ENCODE assay signal across 8 cellular contexts in the genomic region with DNA sequence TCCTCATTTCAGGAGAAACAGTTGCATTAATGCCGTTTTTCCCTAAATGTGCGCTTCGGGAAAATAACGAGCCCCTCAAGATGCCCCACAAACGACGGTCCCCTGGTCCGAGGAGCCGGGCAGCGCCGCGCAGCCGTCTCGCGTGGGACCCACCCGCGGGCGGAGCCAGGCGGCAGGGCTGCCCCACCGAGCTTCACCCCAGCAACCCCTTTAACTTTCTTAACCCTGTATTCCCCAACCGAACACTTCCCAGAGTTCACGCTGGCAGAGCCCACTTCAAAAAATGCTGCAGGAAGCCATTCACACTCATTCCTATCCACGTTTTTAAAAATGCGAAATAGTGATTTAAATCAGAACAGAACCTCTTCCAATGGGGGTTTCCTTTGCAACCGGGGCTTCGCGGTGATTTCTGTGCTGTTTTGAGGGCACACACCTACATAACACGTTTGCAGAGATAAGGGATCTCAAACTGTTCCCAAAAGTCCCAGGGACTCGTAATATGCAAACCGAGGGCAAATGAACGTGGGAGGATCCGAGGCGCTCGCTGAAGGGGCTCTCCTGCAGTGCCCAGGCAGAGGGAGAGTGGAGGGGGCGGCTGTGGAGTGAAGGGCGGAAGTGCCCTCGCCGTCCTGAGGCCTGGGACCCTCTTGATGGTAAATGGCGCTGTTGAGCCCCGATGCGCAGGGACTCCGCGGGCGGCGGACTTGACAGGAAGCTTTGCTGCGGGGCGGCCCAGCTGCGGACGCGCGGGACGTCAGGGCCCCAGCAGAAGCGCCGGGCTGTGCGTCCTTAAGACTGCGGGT.
DNase-seq lines count a peak whose midpoint lies in the region; ATAC-seq and TF ChIP-seq lines count a peak whose summit lies in the region.

No MANE protein-coding gene starts in this region.

- no TSS peak for BruUV-seq in OCI-LY7 (replicated peaks; lab: Mats Ljungman, UMichigan)

- H2AFZ ChIP-seq in OCI-LY7 (ENCODE audit: low read length) = no peak overlapping the region

- H3K4me1 Mint-ChIP-seq in CD14-positive monocyte = peaks cover 12% of the 10 kb centered on the region
- H3K4me1 Mint-ChIP-seq in activated naive CD8-positive, alpha-beta T cell (ENCODE audit: low read depth) = peaks cover 14% of the 10 kb centered on the region

- H3K36me3 Mint-ChIP-seq in CD14-positive monocyte = no peaks in the 10 kb centered on the region
- no peaks in the 10 kb centered on the region for H3K36me3 Mint-ChIP-seq in activated naive CD8-positive, alpha-beta T cell

- H3K79me2 ChIP-seq in OCI-LY7 (ENCODE audit: insufficient read depth, low read depth, low read length) = no peaks in the 10 kb centered on the region

- H3K9me2 ChIP-seq in OCI-LY7 (ENCODE audit: insufficient read depth, low read length) = no peaks in the 10 kb centered on the region

- H3K36me3 ChIP-seq in OCI-LY7 (ENCODE audit: insufficient read depth, low read length) = no peaks in the 10 kb centered on the region

- CTCF ChIA-PET in OCI-LY7 (lab: Charles Lee; ENCODE audit: unreplicated experiment) = no interaction called here

- no peaks in the 10 kb centered on the region for H3K9me3 ChIP-seq in OCI-LY7 (ENCODE audit: low read length)

- intact Hi-C loops in CD14-positive monocyte (cut with micrococcal nuclease) = no loop called here
- intact Hi-C loops in OCI-LY7 (cut with micrococcal nuclease; ENCODE audit: unreplicated experiment) = no loop called here
- intact Hi-C loops in left ventricle myocardium superior (cut with micrococcal nuclease) = no loop called here

- H3K4me1 ChIP-seq in OCI-LY7 (ENCODE audit: insufficient read depth, low read length, poor library complexity, severe bottlenecking) = no peaks in the 10 kb centered on the region

- no peak overlapping the region for H3K4me3 ChIP-seq in OCI-LY7 (ENCODE audit: low read depth, low read length, poor library complexity, severe bottlenecking)

- ATAC-seq in GM19043 (IDR thresholded peaks at IDR 0.05; ENCODE audit: low read depth, unreplicated experiment) = peak; percentile 94
- peak; percentile 93 for ATAC-seq in HG03108 (IDR thresholded peaks at IDR 0.05; ENCODE audit: unreplicated experiment)
- ATAC-seq in left ventricle myocardium superior = peak; percentile 87

- POLR2A ChIA-PET in OCI-LY7 (lab: Charles Lee) = interaction anchor here (0.6 kb wide), 2 partner anchors 62 to 98 kb away, joined by 3 to 4 read pairs; no protein-coding TSS in a partner anchor

- H3K4me2 ChIP-seq in OCI-LY7 (ENCODE audit: low read length) = peak overlapping the region; percentile 42; the same call in 1 of the 2 replicates

- H3K27me3 Mint-ChIP-seq in CD14-positive monocyte (ENCODE audit: low read depth in 3 of 3) = peaks cover 19 to 37% (median 35%) of the 10 kb centered on the region in 3 donors
- H3K27me3 Mint-ChIP-seq in activated naive CD8-positive, alpha-beta T cell = peaks cover 22% of the 10 kb centered on the region

- TF ChIP-seq CTCF in CD14-positive monocyte (IDR thresholded peaks at IDR 0.05) (no peak), OCI-LY7 (conservative IDR thresholded peaks at IDR 0.05; ENCODE audit: low read length) (no peak)

- peak overlapping the region in 1 of 7 donors; percentile 32 for H3K27ac Mint-ChIP-seq in CD14-positive monocyte
- no peak overlapping the region for H3K27ac Mint-ChIP-seq in activated naive CD8-positive, alpha-beta T cell

- H4K20me1 ChIP-seq in OCI-LY7 (ENCODE audit: insufficient read depth, low read length) = no peaks in the 10 kb centered on the region

- H3K9me3 Mint-ChIP-seq in CD14-positive monocyte = no peaks in the 10 kb centered on the region
- no peaks in the 10 kb centered on the region for H3K9me3 Mint-ChIP-seq in activated naive CD8-positive, alpha-beta T cell (ENCODE audit: low read depth)

- no peak overlapping the region for H3K27ac ChIP-seq in OCI-LY7 (ENCODE audit: low read depth, low read length, poor library complexity, severe bottlenecking)

- DNase-seq in CD14-positive monocyte (ENCODE audit: low spot score) = no peak
- peak; percentile 18 for DNase-seq in OCI-LY7 (ENCODE audit: low spot score)
- peak; percentile 61 for DNase-seq in left ventricle myocardium superior
- peak; percentile 80 for DNase-seq in retina
- no peak for DNase-seq in SIG-M5 (lab: John Stamatoyannopoulos, UW)

- H3K4me3 Mint-ChIP-seq in CD14-positive monocyte = peak overlapping the region; percentile 78 to 93
- peak overlapping the region; percentile 85 for H3K4me3 Mint-ChIP-seq in activated naive CD8-positive, alpha-beta T cell

Comparison
In these comparisons a context has a peak if more than half of its experiments do, and no peak if none do; other contexts are left out.
1. DNase-seq: peak in OCI-LY7 (single experiment), left ventricle myocardium superior (single experiment) and retina (single experiment); none in CD14-positive monocyte (single experiment) and SIG-M5 (single experiment).
2. Peak in every context shown above with its lines, with median percentiles within 50 percentile points of each other: ATAC-seq.